ENCODE assay signal across 12 cellular contexts in the genomic region with DNA sequence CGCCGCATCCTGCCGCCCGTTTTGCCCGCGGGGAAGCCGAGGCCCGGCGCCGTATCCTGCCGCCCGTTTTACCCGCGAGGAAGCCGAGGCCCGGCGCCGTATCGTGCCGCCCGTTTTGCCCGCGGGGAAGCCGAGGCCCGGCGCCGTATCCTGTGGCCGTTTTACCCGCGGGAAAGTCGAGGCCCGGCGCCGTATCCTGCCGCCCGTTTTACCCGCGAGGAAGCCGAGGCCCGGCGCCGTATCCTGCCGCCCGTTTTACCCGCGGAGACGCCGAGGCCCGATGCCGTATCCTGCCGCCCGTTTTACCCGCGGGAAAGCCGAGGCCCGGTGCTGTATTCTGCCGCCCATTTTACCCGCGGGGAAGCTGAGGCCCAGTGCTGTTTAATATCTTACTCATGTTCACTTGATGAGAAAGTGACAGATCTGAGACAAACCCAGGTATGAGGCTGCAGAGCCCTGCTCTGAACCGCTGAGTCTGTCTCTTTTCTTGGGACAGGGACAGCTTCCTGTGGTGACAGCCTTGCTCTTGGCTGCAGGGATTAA.
DNase-seq lines count a peak whose midpoint lies in the region; ATAC-seq and TF ChIP-seq lines count a peak whose summit lies in the region.
"Had no signal": no experiment of that assay in that cellular context is flagged by ENCODE, and none has a peak within 500 bp of the region (broad histone marks: within the 10 kb centered on the region; RNA-seq: fewer than 3 reads in every experiment).

No MANE protein-coding gene starts in this region.

- H3K9ac ChIP-seq in IMR-90 (ENCODE audit: low read depth, low read length) = no peak overlapping the region

- H3K9me3 Mint-ChIP-seq in CD8-positive, alpha-beta memory T cell = peaks cover 0 to 3% (median 0%) of the 10 kb centered on the region in 5 donors
- peaks cover 11% of the 10 kb centered on the region for H3K9me3 Mint-ChIP-seq in dendritic cell treated with granulocyte-macrophage colony-stimulating factor and Interleukin-4, amounts not matched to agents 40 ng/mL and 50 ng/mL, for 4 days
- peaks cover 15% of the 10 kb centered on the region for H3K9me3 Mint-ChIP-seq in GM23338
- H3K9me3 Mint-ChIP-seq: stimulated activated naive CD8-positive, alpha-beta T cell treated with anti-CD3 and anti-CD28 coated beads, Interleukin-15, Interleukin-2, amounts not matched to agents 100 ng/mL and 50 ng/mL, for 24 hours had no signal

- peak overlapping the region in 1 of 8 donors; percentile 72 for H3K27ac Mint-ChIP-seq in CD8-positive, alpha-beta memory T cell
- peak overlapping the region; percentile 28 for H3K27ac Mint-ChIP-seq in dendritic cell treated with granulocyte-macrophage colony-stimulating factor and Interleukin-4, amounts not matched to agents 40 ng/mL and 50 ng/mL, for 4 days
- H3K27ac Mint-ChIP-seq in GM23338 = no peak overlapping the region
- H3K27ac Mint-ChIP-seq: stimulated activated naive CD8-positive, alpha-beta T cell treated with anti-CD3 and anti-CD28 coated beads, Interleukin-15, Interleukin-2, amounts not matched to agents 100 ng/mL and 50 ng/mL, for 24 hours had no signal

- H3K4me1 Mint-ChIP-seq in CD8-positive, alpha-beta memory T cell = peaks cover 0 to 11% (median 9%) of the 10 kb centered on the region in 3 donors
- peaks cover 21% of the 10 kb centered on the region for H3K4me1 Mint-ChIP-seq in dendritic cell treated with granulocyte-macrophage colony-stimulating factor and Interleukin-4, amounts not matched to agents 40 ng/mL and 50 ng/mL, for 4 days (ENCODE audit: low read depth)
- no peaks in the 10 kb centered on the region for H3K4me1 Mint-ChIP-seq in GM23338

- peak overlapping the region; percentile 34 to 81 (median 76) for H3K4me3 Mint-ChIP-seq in CD8-positive, alpha-beta memory T cell
- peak overlapping the region; percentile 65 for H3K4me3 Mint-ChIP-seq in dendritic cell treated with granulocyte-macrophage colony-stimulating factor and Interleukin-4, amounts not matched to agents 40 ng/mL and 50 ng/mL, for 4 days
- no peak overlapping the region for H3K4me3 Mint-ChIP-seq in GM23338
- H3K4me3 Mint-ChIP-seq: stimulated activated naive CD8-positive, alpha-beta T cell treated with anti-CD3 and anti-CD28 coated beads, Interleukin-15, Interleukin-2, amounts not matched to agents 100 ng/mL and 50 ng/mL, for 24 hours had no signal

- H4K20me1 ChIP-seq in IMR-90 (ENCODE audit: insufficient read depth, low read length) (no peaks in the 10 kb centered on the region), GM23338 (replicated peaks; ENCODE audit: insufficient read depth) (no peaks in the 10 kb centered on the region)

- H2BK5ac ChIP-seq in IMR-90 (ENCODE audit: low read depth, low read length, poor library complexity, severe bottlenecking) = no peak overlapping the region

- no peak for DNase-seq in CD8-positive, alpha-beta memory T cell
- DNase-seq in IMR-90 (no peak), retina (peak; percentile 37), NCI-H1105 treated with DMSO at 0.1 percent for 48 hours (lab: John Stamatoyannopoulos, UW) (no peak), GM23338 (ENCODE audit: low spot score) (no peak)
- DNase-seq: DND-41; effector CD4-positive, alpha-beta T cell; NCI-H2171; RPMI8226 had no signal

- H3K4me3 ChIP-seq in CD8-positive, alpha-beta memory T cell (ENCODE audit: low read length) = no peak overlapping the region
- no peak overlapping the region for H3K4me3 ChIP-seq in IMR-90 (ENCODE audit: insufficient read depth, low read depth, low read length)
- H3K4me3 ChIP-seq in GM23338 = no peak overlapping the region

- H4K5ac ChIP-seq in IMR-90 (ENCODE audit: low read depth, low read length) = no peak overlapping the region

- dilution Hi-C loops in IMR-90 (cut with HindIII; ENCODE audit: low sequenced_read_pairs, unreplicated experiment) = no loop called here

- in situ Hi-C loops in IMR-90 (cut with MboI; ENCODE audit: low sequenced_read_pairs) = no loop called here

- no peak overlapping the region for H2BK120ac ChIP-seq in IMR-90 (ENCODE audit: low read depth, low read length)

- H3K4ac ChIP-seq in IMR-90 (ENCODE audit: low read depth, low read length) = no peak overlapping the region

- intact Hi-C loops in IMR-90 (cut with micrococcal nuclease) = no loop called here
- intact Hi-C loops in dendritic cell treated with granulocyte-macrophage colony-stimulating factor and Interleukin-4, amounts not matched to agents 40 ng/mL and 50 ng/mL, for 4 days (cut with micrococcal nuclease) = no loop called here

- no peaks in the 10 kb centered on the region for H3K79me2 ChIP-seq in GM23338 (replicated peaks; ENCODE audit: insufficient read depth)

- no peaks in the 10 kb centered on the region for H3K4me1 ChIP-seq in CD8-positive, alpha-beta memory T cell (ENCODE audit: insufficient read depth, low read length)
- H3K4me1 ChIP-seq in IMR-90 (ENCODE audit: control insufficient read depth, insufficient read depth, low read length) (no peaks in the 10 kb centered on the region), GM23338 (ENCODE audit: insufficient read depth) (no peaks in the 10 kb centered on the region)

- no peak overlapping the region for H2AK9ac ChIP-seq in IMR-90 (replicated peaks; ENCODE audit: low read depth, low read length, poor library complexity)

- no peaks in the 10 kb centered on the region for H3K36me3 ChIP-seq in CD8-positive, alpha-beta memory T cell (ENCODE audit: insufficient read depth, low read length)
- no peaks in the 10 kb centered on the region for H3K36me3 ChIP-seq in IMR-90 (ENCODE audit: control insufficient read depth, insufficient read depth, low read length)
- no peaks in the 10 kb centered on the region; the same call in 1 of the 2 replicates for H3K36me3 ChIP-seq in GM23338 (ENCODE audit: insufficient read depth)

- H3K27me3 ChIP-seq in CD8-positive, alpha-beta memory T cell (ENCODE audit: insufficient read depth, low read length, poor library complexity, severe bottlenecking) = no peaks in the 10 kb centered on the region
- H3K27me3 ChIP-seq in IMR-90 (ENCODE audit: control insufficient read depth, insufficient read depth, low read length) = peaks cover 24% of the 10 kb centered on the region
- H3K27me3 ChIP-seq in GM23338 (ENCODE audit: insufficient read depth) = no peaks in the 10 kb centered on the region

- H3K23ac ChIP-seq in IMR-90 (ENCODE audit: low read depth, low read length) = no peak overlapping the region

- no peaks in the 10 kb centered on the region for H3K9me1 ChIP-seq in IMR-90 (ENCODE audit: insufficient read depth, low read length)

- POLR2A ChIA-PET in CD8-positive, alpha-beta memory T cell (lab: Charles Lee) = no interaction called here
- POLR2A ChIA-PET in IMR-90 (lab: Charles Lee; ENCODE audit: unreplicated experiment) = no interaction called here

- peaks cover 0 to 12% (median 2%) of the 10 kb centered on the region in 3 donors for H3K36me3 Mint-ChIP-seq in CD8-positive, alpha-beta memory T cell
- no peaks in the 10 kb centered on the region for H3K36me3 Mint-ChIP-seq in dendritic cell treated with granulocyte-macrophage colony-stimulating factor and Interleukin-4, amounts not matched to agents 40 ng/mL and 50 ng/mL, for 4 days (ENCODE audit: low read depth)
- peaks cover 4% of the 10 kb centered on the region; the same call in 1 of the 3 replicates for H3K36me3 Mint-ChIP-seq in GM23338 (ENCODE audit: low read depth)

- H2AFZ ChIP-seq in IMR-90 (replicated peaks; ENCODE audit: low read length, poor library complexity) = peak overlapping the region; percentile 39
- no peak overlapping the region for H2AFZ ChIP-seq in GM23338

- no peak overlapping the region for H3K18ac ChIP-seq in IMR-90 (ENCODE audit: low read depth, low read length)

- no peaks in the 10 kb centered on the region for H3F3A ChIP-seq in GM23338 (replicated peaks; ENCODE audit: low read depth)

- no peak for TF ChIP-seq POLR2A in IMR-90 (IDR thresholded peaks at IDR 0.05; ENCODE audit: low read depth, low read length)

- no TSS peak for BruUV-seq in IMR-90 (replicated peaks; lab: Mats Ljungman, UMichigan)

- no peak overlapping the region for H4K91ac ChIP-seq in IMR-90 (ENCODE audit: insufficient read depth, low read depth, low read length)

- H3K27ac ChIP-seq in CD8-positive, alpha-beta memory T cell (ENCODE audit: low read depth, low read length) = no peak overlapping the region
- H3K27ac ChIP-seq in IMR-90 (ENCODE audit: insufficient read depth, low read length) (no peak overlapping the region), GM23338 (ENCODE audit: low read depth) (no peak overlapping the region)

- no peak overlapping the region for H2AK5ac ChIP-seq in IMR-90 (ENCODE audit: low read depth, low read length)

- no peak overlapping the region for H3K56ac ChIP-seq in IMR-90 (ENCODE audit: extremely low read depth, insufficient read depth, low read length)

- H3K4me2 ChIP-seq in IMR-90 (ENCODE audit: low read depth, low read length) (no peak overlapping the region), GM23338 (no peak overlapping the region)

- no peak overlapping the region for H2BK15ac ChIP-seq in IMR-90 (ENCODE audit: low read depth, low read length)

- 36% methylated on average over 9 of the region's 60 CpGs; no CpG with 5 or more reads in 1 of the 2 experiments for WGBS in IMR-90 (ENCODE audit: extremely low coverage in 2 of 2, insufficient read length in 1 of 2), 2 experiments

- no peaks in the 10 kb centered on the region for H3K9me2 ChIP-seq in GM23338 (ENCODE audit: insufficient read depth)

- H3K27me3 Mint-ChIP-seq in CD8-positive, alpha-beta memory T cell = peaks cover 9 to 40% of the 10 kb centered on the region in 2 donors
- H3K27me3 Mint-ChIP-seq in dendritic cell treated with granulocyte-macrophage colony-stimulating factor and Interleukin-4, amounts not matched to agents 40 ng/mL and 50 ng/mL, for 4 days = peaks cover 31% of the 10 kb centered on the region
- H3K27me3 Mint-ChIP-seq in GM23338 (ENCODE audit: insufficient read depth, low read depth, poor library complexity) = peaks cover 15% of the 10 kb centered on the region

- ATAC-seq in IMR-90 (ENCODE audit: low read depth) = no peak
- no peak for ATAC-seq in HG03196 (IDR thresholded peaks at IDR 0.05; ENCODE audit: unreplicated experiment)
- no peak for ATAC-seq in GM23338

- no peaks in the 10 kb centered on the region for H3K9me3 ChIP-seq in CD8-positive, alpha-beta memory T cell (ENCODE audit: low read length)
- no peaks in the 10 kb centered on the region for H3K9me3 ChIP-seq in IMR-90 (ENCODE audit: control insufficient read depth, insufficient read depth, low read length)

- no peak overlapping the region for H4K8ac ChIP-seq in IMR-90 (ENCODE audit: low read depth in 2 of 2, low read length in 2 of 2)

- CTCF ChIA-PET in CD8-positive, alpha-beta memory T cell (lab: Charles Lee) = no interaction called here
- CTCF ChIA-PET in IMR-90 (lab: Yijun Ruan, JAX) = no interaction called here

- no peak overlapping the region for H2BK20ac ChIP-seq in IMR-90 (ENCODE audit: low read depth, low read length)

- TF ChIP-seq CTCF in IMR-90 (conservative IDR thresholded peaks at IDR 0.05; ENCODE audit: low read depth, low read length) (no peak), GM23338 (conservative IDR thresholded peaks at IDR 0.05; ENCODE audit: low read depth in 2 of 2) (no peak)

- no peaks in the 10 kb centered on the region for H3K79me1 ChIP-seq in IMR-90 (ENCODE audit: low read depth in 1 of 2, low read length in 2 of 2)

- no peak overlapping the region for H3K14ac ChIP-seq in IMR-90 (replicated peaks; ENCODE audit: low read depth, low read length)

- TF ChIP-seq RAD21 in IMR-90 (IDR thresholded peaks at IDR 0.05; ENCODE audit: low read length) = no peak

TF ChIP-seq in GM23338, 12 proteins besides CTCF, POLR2A, EP300 and RAD21 (continues in another document):
- TF ChIP-seq ZNF331 (CRISPR knock-in tag; IDR thresholded peaks at IDR 0.05; ENCODE audit: low read depth) = no peak
